Comparison of ENCODE assay signal across 8 cellular contexts in the genomic region with DNA sequence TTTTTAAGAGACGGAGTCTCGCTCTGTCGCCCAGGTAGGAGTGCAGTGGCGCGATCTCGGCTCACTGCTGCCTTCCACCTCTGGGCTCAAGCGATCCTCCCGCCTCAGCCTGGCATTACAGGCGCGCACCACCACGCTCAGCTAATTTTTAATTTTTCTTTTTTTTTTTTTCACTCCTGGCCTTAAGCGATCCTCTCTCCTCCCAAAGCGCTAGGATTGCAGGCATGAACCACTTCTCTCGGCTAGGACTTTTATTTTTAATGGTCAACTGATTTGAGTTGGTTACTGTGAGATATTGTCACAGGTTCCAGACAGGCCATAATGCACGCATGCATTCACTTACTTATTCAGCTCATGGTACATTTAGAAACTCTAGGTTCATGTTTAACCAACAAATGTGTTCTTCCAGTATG. TPM values are rescaled to one million over a fixed set of nuclear protein-coding genes. Genes with fewer than 3 reads are reported as not detected.
A peak's percentile ranks its signal among the peaks of the same experiment; 100 is the strongest.
DNase-seq lines count a peak whose midpoint lies in the region; ATAC-seq and TF ChIP-seq lines count a peak whose summit lies in the region.

No MANE protein-coding gene starts in this region.

- H3K27ac ChIP-seq in SK-N-SH (ENCODE audit: low read depth in 2 of 2, low read length in 1 of 2) (peak overlapping the region; percentile 95 to 96), hepatocyte (peak overlapping the region; percentile 98), stomach smooth muscle (ENCODE audit: low read length) (peak overlapping the region; percentile 95)

- TF ChIP-seq CTCF in SK-N-SH (IDR thresholded peaks at IDR 0.05) (no peak), hepatocyte (IDR thresholded peaks at IDR 0.05; ENCODE audit: poor library complexity) (no peak)

- in situ Hi-C loops in G401 (cut with HindIII; ENCODE audit: low sequenced_read_pairs): no loop called here

- no peak for TF ChIP-seq EP300 in SK-N-SH (IDR thresholded peaks at IDR 0.05; ENCODE audit: borderline replicate concordance in 1 of 2, low read depth in 1 of 2, low read length in 1 of 2)

- H3K9ac ChIP-seq in SK-N-SH: peak overlapping the region; percentile 96; the same call in 1 of the 2 replicates
- peak overlapping the region; percentile 23 to 62 for H3K9ac ChIP-seq in stomach smooth muscle (ENCODE audit: low read length in 2 of 2)

- H3K9me3 ChIP-seq in SK-N-SH: no peaks in the 10 kb centered on the region
- H3K9me3 ChIP-seq in hepatocyte (ENCODE audit: low read depth): no peaks in the 10 kb centered on the region
- H3K9me3 ChIP-seq in stomach smooth muscle (ENCODE audit: control insufficient read depth in 2 of 2, low read length in 2 of 2): no peaks in the 10 kb centered on the region

- POLR2A ChIA-PET in SK-N-SH (lab: Yijun Ruan, JAX): interaction anchor here (0.6 to 3.2 kb wide), 5 partner anchors 9 to 184 kb away, joined by 3 to 37 read pairs (median 4); partner anchors contain the start of gene GGNBP2

- H3K27me3 Mint-ChIP-seq in activated T-cell treated with anti-CD3 and anti-CD28 coated beads, Interleukin-2, amount 50 U/mL, for 4 hours (ENCODE audit: low read depth): no peaks in the 10 kb centered on the region

- H3K27me3 ChIP-seq in SK-N-SH (ENCODE audit: insufficient read depth): no peaks in the 10 kb centered on the region
- H3K27me3 ChIP-seq in hepatocyte: no peaks in the 10 kb centered on the region
- no peaks in the 10 kb centered on the region for H3K27me3 ChIP-seq in stomach smooth muscle (ENCODE audit: control insufficient read depth in 1 of 2, insufficient read depth in 2 of 2, low read length in 2 of 2)

- H4K20me1 ChIP-seq in SK-N-SH (ENCODE audit: insufficient read depth): no peaks in the 10 kb centered on the region
- H4K20me1 ChIP-seq in hepatocyte (ENCODE audit: insufficient read depth, poor library complexity, severe bottlenecking): no peaks in the 10 kb centered on the region

- peaks cover 17% of the 10 kb centered on the region for H3K4me1 Mint-ChIP-seq in activated T-cell treated with anti-CD3 and anti-CD28 coated beads, Interleukin-2, amount 50 U/mL, for 4 hours (ENCODE audit: low read depth)

- H3K79me2 ChIP-seq in SK-N-SH (ENCODE audit: insufficient read depth): peaks cover 37% of the 10 kb centered on the region
- peaks cover 21% of the 10 kb centered on the region for H3K79me2 ChIP-seq in hepatocyte

- no peak for DNase-seq in activated T-cell treated with anti-CD3 and anti-CD28 coated beads, Interleukin-2, amount 50 U/mL, for 4 hours
- DNase-seq in activated T-cell treated with anti-CD3 and anti-CD28 coated beads, Interleukin-2, amount 50 U/mL, for 1 hour: no peak
- DNase-seq in SK-N-SH: no peak
- DNase-seq in hepatocyte (ENCODE audit: low spot score): no peak
- DNase-seq in GM19240 (ENCODE audit: insufficient read length, low spot score): no peak
- no peak for DNase-seq in G401 (ENCODE audit: low spot score)

- H3K4me3 ChIP-seq in SK-N-SH (ENCODE audit: low read depth in 2 of 2, low read length in 1 of 2) (peak overlapping the region; percentile 87 to 88), hepatocyte (peak overlapping the region; percentile 51), stomach smooth muscle (ENCODE audit: low read length in 2 of 2) (peak overlapping the region; percentile 95 to 98)

- peaks cover 24% of the 10 kb centered on the region for H3F3A ChIP-seq in SK-N-SH (replicated peaks; ENCODE audit: insufficient read depth)

- no peaks in the 10 kb centered on the region for H3K9me2 ChIP-seq in SK-N-SH
- H3K9me2 ChIP-seq in hepatocyte (replicated peaks; ENCODE audit: insufficient read depth): no peaks in the 10 kb centered on the region

- peaks cover 34% of the 10 kb centered on the region for H3K36me3 Mint-ChIP-seq in activated T-cell treated with anti-CD3 and anti-CD28 coated beads, Interleukin-2, amount 50 U/mL, for 4 hours (ENCODE audit: insufficient read depth)

- peaks cover 0 to 8% of the 10 kb centered on the region in 2 experiments; a peak in 2 of 4 replicates for H3K4me1 ChIP-seq in SK-N-SH (ENCODE audit: control insufficient read depth in 1 of 2, insufficient read depth in 2 of 2, low read depth in 1 of 2, low read length in 1 of 2)
- H3K4me1 ChIP-seq in hepatocyte (ENCODE audit: insufficient read depth): peaks cover 11% of the 10 kb centered on the region
- peaks cover 13% of the 10 kb centered on the region for H3K4me1 ChIP-seq in stomach smooth muscle (ENCODE audit: control insufficient read depth, insufficient read depth, low read length)

- H3K4me2 ChIP-seq in SK-N-SH (peak overlapping the region; percentile 100), hepatocyte (peak overlapping the region; percentile 92)

- H3K4me3 Mint-ChIP-seq in activated T-cell treated with anti-CD3 and anti-CD28 coated beads, Interleukin-2, amount 50 U/mL, for 4 hours: peak overlapping the region; percentile 95

- CTCF ChIA-PET in SK-N-SH (lab: Yijun Ruan, JAX): interaction anchor here (0.7 to 2.8 kb wide), 7 partner anchors 7 to 512 kb away, joined by 3 to 16 read pairs (median 3); partner anchors contain the start of genes GGNBP2 and MRM1

- H2AFZ ChIP-seq in SK-N-SH (ENCODE audit: low read depth) (peak overlapping the region; percentile 97; the same call in 1 of the 2 replicates), hepatocyte (peak overlapping the region; percentile 62)

- WGBS in SK-N-SH (ENCODE audit: low lambda C conversion rate): 5% methylated on average over 15 of the region's 15 CpGs
- 9% methylated on average over 15 of the region's 15 CpGs for WGBS in hepatocyte (ENCODE audit: low lambda C conversion rate, missing lambda C conversion rate)

- no peak for ATAC-seq in activated T-cell treated with anti-CD3 and anti-CD28 coated beads, Interleukin-2, amount 50 U/mL, for 4 hours
- no peak for ATAC-seq in HG02678 (IDR thresholded peaks at IDR 0.05; ENCODE audit: unreplicated experiment)

- no peaks in the 10 kb centered on the region for H3K9me3 Mint-ChIP-seq in activated T-cell treated with anti-CD3 and anti-CD28 coated beads, Interleukin-2, amount 50 U/mL, for 4 hours

- H3K36me3 ChIP-seq in SK-N-SH (replicated peaks in 1 of 2; ENCODE audit: control insufficient read depth in 1 of 2, insufficient read depth in 2 of 2, low read length in 1 of 2): peaks cover 40 to 41% of the 10 kb centered on the region in 2 experiments
- no peaks in the 10 kb centered on the region for H3K36me3 ChIP-seq in hepatocyte (replicated peaks; ENCODE audit: insufficient read depth, low read depth)
- peaks cover 7 to 11% of the 10 kb centered on the region in 2 donors for H3K36me3 ChIP-seq in stomach smooth muscle (ENCODE audit: control insufficient read depth in 2 of 2, insufficient read depth in 2 of 2, low read length in 2 of 2)

- TF ChIP-seq RAD21 in SK-N-SH (IDR thresholded peaks at IDR 0.05; ENCODE audit: low read length): no peak

TF ChIP-seq in SK-N-SH, 30 proteins besides CTCF, POLR2A, EP300 and RAD21:
- TF ChIP-seq RCOR1 (IDR thresholded peaks at IDR 0.05; ENCODE audit: low read length): peak; percentile 13; the same call in 1 of the 2 replicates
- no peak for TF ChIP-seq POLR2AphosphoS5 (IDR thresholded peaks at IDR 0.05; ENCODE audit: low read depth, low read length)

RNA-seq across cellular contexts. Expression of gene PIGW, which starts 0.9 kb away (rescaled TPM):
- total RNA-seq in activated T-cell treated with anti-CD3 and anti-CD28 coated beads, Interleukin-2, amount 50 U/mL, for 4 hours: 10 to 100 TPM; 34.7 to 45.9 (median 38.0) TPM
- polyA plus RNA-seq in SK-N-SH (2012; rRNA removed): 10.1 and 11.2 TPM in 2 replicates
- polyA plus RNA-seq in SK-N-SH (2012; cell fraction: cytosol; rRNA removed): 12.4 and 14.1 TPM in 2 replicates
- polyA plus RNA-seq in SK-N-SH (2012; cell fraction: nucleus; rRNA removed): 4.4 and 6.9 TPM in 2 replicates
- 6.0 and 10.8 TPM in 2 replicates for total RNA-seq in hepatocyte
- 9.5 and 10.2 TPM in 2 replicates for polyA plus RNA-seq in hepatocyte
- 3.8 and 9.0 TPM in 2 replicates for total RNA-seq in G401 (2014; rRNA removed; shearing (Covaris generic))

RNA-seq across cellular contexts. Expression of gene MYO19, which starts 1.0 kb away (rescaled TPM):
- 100 to 1,000 TPM; 138 to 153 (median 151) TPM for total RNA-seq in activated T-cell treated with anti-CD3 and anti-CD28 coated beads, Interleukin-2, amount 50 U/mL, for 4 hours
- polyA plus RNA-seq in SK-N-SH (2012; rRNA removed): 61.6 and 72.4 TPM in 2 replicates
- 20.3 and 28.5 TPM in 2 replicates for polyA plus RNA-seq in SK-N-SH (2012; cell fraction: cytosol; rRNA removed)
- polyA plus RNA-seq in SK-N-SH (2012; cell fraction: nucleus; rRNA removed): 344 and 424 TPM in 2 replicates
- total RNA-seq in hepatocyte: 29.8 and 32.1 TPM in 2 replicates
- 19.7 and 24.5 TPM in 2 replicates for polyA plus RNA-seq in hepatocyte
- 38.7 and 51.8 TPM in 2 replicates for total RNA-seq in G401 (2014; rRNA removed; shearing (Covaris generic))

RNA-seq across cellular contexts. Expression of gene GGNBP2, which starts 9.0 kb away (rescaled TPM):
- total RNA-seq in activated T-cell treated with anti-CD3 and anti-CD28 coated beads, Interleukin-2, amount 50 U/mL, for 4 hours: 10 to 100 TPM; 49.7 to 59.0 (median 51.5) TPM
- polyA plus RNA-seq in SK-N-SH (2012; rRNA removed): 74.5 and 79.3 TPM in 2 replicates
- polyA plus RNA-seq in SK-N-SH (2012; cell fraction: cytosol; rRNA removed): 60.0 and 61.0 TPM in 2 replicates
- 92.6 and 156 TPM in 2 replicates for polyA plus RNA-seq in SK-N-SH (2012; cell fraction: nucleus; rRNA removed)
- total RNA-seq in hepatocyte: 69.6 and 79.9 TPM in 2 replicates
- 52.2 and 54.1 TPM in 2 replicates for polyA plus RNA-seq in hepatocyte
- total RNA-seq in G401 (2014; rRNA removed; shearing (Covaris generic)): 39.8 and 51.4 TPM in 2 replicates

RNA-seq across cellular contexts. Expression of gene ZNHIT3, which starts 49.2 kb away (rescaled TPM):
- 10 to 100 TPM; 46.7 to 59.0 (median 50.8) TPM for total RNA-seq in activated T-cell treated with anti-CD3 and anti-CD28 coated beads, Interleukin-2, amount 50 U/mL, for 4 hours
- polyA plus RNA-seq in SK-N-SH (2012; rRNA removed) (59.9 and 68.5 TPM in 2 replicates), hepatocyte (39.6 and 53.3 TPM in 2 replicates)
- polyA plus RNA-seq in SK-N-SH (2012; cell fraction: cytosol; rRNA removed): 74.5 and 82.1 TPM in 2 replicates
- 27.8 and 34.0 TPM in 2 replicates for polyA plus RNA-seq in SK-N-SH (2012; cell fraction: nucleus; rRNA removed)
- total RNA-seq in hepatocyte: 48.1 and 54.1 TPM in 2 replicates
- total RNA-seq in G401 (2014; rRNA removed; shearing (Covaris generic)): 46.7 and 72.4 TPM in 2 replicates

RNA-seq across cellular contexts. Expression of gene DHRS11, which starts 56.0 kb away (rescaled TPM):
- 10 to 100 TPM; 11.6 to 13.0 (median 12.0) TPM for total RNA-seq in activated T-cell treated with anti-CD3 and anti-CD28 coated beads, Interleukin-2, amount 50 U/mL, for 4 hours
- 31.6 and 38.5 TPM in 2 replicates for polyA plus RNA-seq in SK-N-SH (2012; rRNA removed)
- polyA plus RNA-seq in SK-N-SH (2012; cell fraction: cytosol; rRNA removed): 19.6 and 23.8 TPM in 2 replicates
- polyA plus RNA-seq in SK-N-SH (2012; cell fraction: nucleus; rRNA removed): 72.1 and 75.8 TPM in 2 replicates
- total RNA-seq in hepatocyte: 33.2 and 48.9 TPM in 2 replicates
- polyA plus RNA-seq in hepatocyte: 41.3 and 49.8 TPM in 2 replicates
- 35.1 and 38.0 TPM in 2 replicates for total RNA-seq in G401 (2014; rRNA removed; shearing (Covaris generic))
